24 cellular contexts compared by ENCODE assay signal in the genomic region with DNA sequence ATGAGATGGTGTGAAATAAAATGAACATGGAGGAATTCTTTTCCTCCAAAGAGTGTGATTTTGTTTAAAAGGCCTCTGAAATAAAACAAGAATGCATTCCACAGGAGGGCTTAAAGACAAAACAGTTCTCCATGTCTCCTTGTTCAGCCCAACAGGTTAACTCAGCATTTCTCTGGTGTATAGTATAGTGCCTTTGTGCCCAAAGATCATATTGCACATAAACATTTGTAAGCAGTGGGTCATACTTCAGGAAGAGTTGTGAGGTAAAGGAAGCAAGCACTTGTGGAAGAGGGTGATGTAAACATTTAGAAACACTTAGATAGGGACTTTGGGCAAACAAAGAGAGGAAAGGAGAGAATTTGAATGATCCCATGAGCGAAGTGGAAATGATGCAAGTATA.
A peak's percentile ranks its signal among the peaks of the same experiment; 100 is the strongest.
DNase-seq lines count a peak whose midpoint lies in the region; ATAC-seq, FAIRE-seq and TF ChIP-seq lines count a peak whose summit lies in the region.
"Had no signal": no experiment of that assay in that cellular context is flagged by ENCODE, and none has a peak within 500 bp of the region (broad histone marks: within the 10 kb centered on the region; RNA-seq: fewer than 3 reads in every experiment).

No MANE protein-coding gene starts in this region.

- H3K4me3 Mint-ChIP-seq in stimulated activated effector memory CD8-positive, alpha-beta T cell treated with anti-CD3 and anti-CD28 coated beads, Interleukin-12 subunit alpha, Interleukin-12 subunit beta, amount 100 ng/mL, for 72 hours: no peak overlapping the region
- H3K4me3 Mint-ChIP-seq: CD4-positive, CD25-positive, alpha-beta regulatory T cell; CD8-positive, alpha-beta memory T cell; GM23338; HFFc6; IgD-negative memory B cell had no signal

- H3K36me3 Mint-ChIP-seq in stimulated activated effector memory CD8-positive, alpha-beta T cell treated with anti-CD3 and anti-CD28 coated beads, Interleukin-12 subunit alpha, Interleukin-12 subunit beta, amount 100 ng/mL, for 72 hours: no peaks in the 10 kb centered on the region
- H3K36me3 Mint-ChIP-seq: CD4-positive, CD25-positive, alpha-beta regulatory T cell had no signal

- no peak overlapping the region for H3K4me3 ChIP-seq in fibroblast of villous mesenchyme (ENCODE audit: low read depth, low read length)
- H3K4me3 ChIP-seq: GM23338 had no signal

- H3K9me3 Mint-ChIP-seq in stimulated activated effector memory CD8-positive, alpha-beta T cell treated with anti-CD3 and anti-CD28 coated beads, Interleukin-12 subunit alpha, Interleukin-12 subunit beta, amount 100 ng/mL, for 72 hours: peaks cover 3% of the 10 kb centered on the region

- in situ Hi-C loops in SK-MEL-5 (cut with HindIII; ENCODE audit: low pct_unique_long_range_greater_than_20kb, low sequenced_read_pairs): no loop called here
- in situ Hi-C loops in GM13977 (cut with MboI; ENCODE audit: low pct_unique_long_range_greater_than_20kb, low sequenced_read_pairs, unreplicated experiment): no loop called here

- FAIRE-seq in HTR-8/SVneo (lab: Jason Lieb, UNC): peak; percentile 9
- FAIRE-seq: A204.1, GM19239, H54 had no signal

- DNase-seq in DMS53 treated with DMSO at 0.1 percent for 48 hours (lab: John Stamatoyannopoulos, UW; ENCODE audit: unreplicated experiment) (peak; percentile 60), HTR-8/SVneo (ENCODE audit: insufficient read length, low spot score) (no peak), SK-MEL-5 (ENCODE audit: low read depth, low spot score) (peak; percentile 24), fibroblast of villous mesenchyme (ENCODE audit: low read depth) (peak; percentile 10), GM13977 (ENCODE audit: low spot score) (no peak), UCSD-AML1 (lab: John Stamatoyannopoulos, UW; ENCODE audit: unreplicated experiment) (no peak)
- DNase-seq in stimulated activated effector memory CD8-positive, alpha-beta T cell treated with anti-CD3 and anti-CD28 coated beads, Interleukin-12 subunit alpha, Interleukin-12 subunit beta, amount 100 ng/mL, for 72 hours (ENCODE audit: low spot score in 2 of 2): no peak
- DNase-seq: ACHN; BE2C; C1 segment of cervical spinal cord; Caco-2; CD4-positive, CD25-positive, alpha-beta regulatory T cell; CD8-positive, alpha-beta memory T cell; DMS79 treated with DMSO at 0.1 percent for 48 hours; GF-D8; HCEC 1CT; HFFc6; KBM-7 had no signal

- TF ChIP-seq CTCF in fibroblast of villous mesenchyme (IDR thresholded peaks at IDR 0.05; ENCODE audit: insufficient read depth, low read depth, low read length) (no peak), GM13977 (IDR thresholded peaks at IDR 0.05; ENCODE audit: extremely low read depth, insufficient read depth, missing control alignments) (no peak)

- no peak for ATAC-seq in stimulated activated effector memory CD8-positive, alpha-beta T cell treated with anti-CD3 and anti-CD28 coated beads, Interleukin-12 subunit alpha, Interleukin-12 subunit beta, amount 100 ng/mL, for 72 hours
- ATAC-seq in GM19023 (IDR thresholded peaks at IDR 0.05; ENCODE audit: unreplicated experiment): no peak
- ATAC-seq: GM23338 had no signal

- no peaks in the 10 kb centered on the region for H3K4me1 Mint-ChIP-seq in stimulated activated effector memory CD8-positive, alpha-beta T cell treated with anti-CD3 and anti-CD28 coated beads, Interleukin-12 subunit alpha, Interleukin-12 subunit beta, amount 100 ng/mL, for 72 hours
- H3K4me1 Mint-ChIP-seq: CD4-positive, CD25-positive, alpha-beta regulatory T cell; CD8-positive, alpha-beta memory T cell; IgD-negative memory B cell had no signal

- H3K27ac Mint-ChIP-seq in stimulated activated effector memory CD8-positive, alpha-beta T cell treated with anti-CD3 and anti-CD28 coated beads, Interleukin-12 subunit alpha, Interleukin-12 subunit beta, amount 100 ng/mL, for 72 hours: no peak overlapping the region
- H3K27ac Mint-ChIP-seq: CD4-positive, CD25-positive, alpha-beta regulatory T cell; CD8-positive, alpha-beta memory T cell; GM23338; HFFc6; IgD-negative memory B cell had no signal

Comparison
In these comparisons a context has a peak if more than half of its experiments do, and no peak if none do; other contexts are left out.
1. DNase-seq: peak in DMS53 treated with DMSO at 0.1 percent for 48 hours (single experiment), SK-MEL-5 (single experiment) and fibroblast of villous mesenchyme (single experiment); none in HTR-8/SVneo (single experiment), stimulated activated effector memory CD8-positive, alpha-beta T cell treated with anti-CD3 and anti-CD28 coated beads, Interleukin-12 subunit alpha, Interleukin-12 subunit beta, amount 100 ng/mL, for 72 hours (0 of 2), GM13977 (single experiment) and UCSD-AML1 (single experiment).